ENCODE assay signal across 8 cellular contexts in the genomic region with DNA sequence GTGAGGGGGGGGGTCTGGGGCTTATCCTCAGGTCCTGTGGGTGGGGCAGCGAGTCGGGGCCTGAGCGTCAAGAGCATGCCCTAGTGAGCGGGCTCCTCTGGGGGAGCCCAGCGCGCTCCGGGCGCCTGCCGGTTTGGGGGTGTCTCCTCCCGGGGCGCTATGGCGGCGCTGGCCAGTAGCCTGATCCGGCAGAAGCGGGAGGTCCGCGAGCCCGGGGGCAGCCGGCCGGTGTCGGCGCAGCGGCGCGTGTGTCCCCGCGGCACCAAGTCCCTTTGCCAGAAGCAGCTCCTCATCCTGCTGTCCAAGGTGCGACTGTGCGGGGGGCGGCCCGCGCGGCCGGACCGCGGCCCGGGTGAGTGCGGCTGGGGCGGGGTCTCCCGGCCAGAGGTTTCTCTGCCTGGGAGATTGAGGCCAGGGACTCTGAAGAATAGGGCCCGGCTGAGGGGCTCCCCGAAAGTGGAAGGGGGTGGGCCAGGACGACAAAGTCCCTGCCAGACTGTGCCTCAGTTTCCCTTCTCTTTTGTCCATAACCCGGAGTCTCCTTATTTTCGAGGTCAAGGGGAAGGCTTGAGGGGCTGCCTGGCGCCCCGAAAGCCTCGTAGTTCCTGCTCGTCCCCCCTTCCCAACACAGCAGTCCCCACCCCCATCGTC.
A peak's percentile ranks its signal among the peaks of the same experiment; 100 is the strongest.
DNase-seq lines count a peak whose midpoint lies in the region; ATAC-seq lines count a peak whose summit lies in the region.
"Had no signal": no experiment of that assay in that cellular context is flagged by ENCODE, and none has a peak within 500 bp of the region (broad histone marks: within the 10 kb centered on the region; RNA-seq: fewer than 3 reads in every experiment).

TSS of gene FGF11 (plus strand) at position 51 of the 651 bp plus-strand sequence. CDS start at position 160, 109 bp downstream.

- H3K27ac Mint-ChIP-seq in activated naive CD8-positive, alpha-beta T cell: peak within 1 kb of the TSS; percentile 34
- H3K27ac Mint-ChIP-seq in stimulated activated naive B cell treated with anti-CD40 and anti-IgM and Interleukin-4, amounts not matched to agents 10 μg/mL and 1 μg/mL and 100 μg/mL, for 72 hours: peak within 1 kb of the TSS; percentile 91

- H3K27ac ChIP-seq in HUES6 (ENCODE audit: low read depth, low read length) (peak within 1 kb of the TSS; percentile 90), iPS-20b (ENCODE audit: low read length) (peak within 1 kb of the TSS; percentile 96)

- no peak for ATAC-seq in stimulated activated naive B cell treated with anti-CD40 and anti-IgM and Interleukin-4, amounts not matched to agents 10 μg/mL and 1 μg/mL and 100 μg/mL, for 72 hours (replicated peaks)
- ATAC-seq in GM19328 (IDR thresholded peaks at IDR 0.05; ENCODE audit: unreplicated experiment): no peak
- ATAC-seq in GM21717 (IDR thresholded peaks at IDR 0.05; ENCODE audit: unreplicated experiment): no peak
- ATAC-seq in GM19023 (IDR thresholded peaks at IDR 0.05; ENCODE audit: unreplicated experiment): no peak

- H3K36me3 Mint-ChIP-seq in activated naive CD8-positive, alpha-beta T cell: no peaks in the 10 kb centered on the region
- peaks cover 14 to 16% of the 10 kb centered on the region in 2 donors for H3K36me3 Mint-ChIP-seq in stimulated activated naive B cell treated with anti-CD40 and anti-IgM and Interleukin-4, amounts not matched to agents 10 μg/mL and 1 μg/mL and 100 μg/mL, for 72 hours

- H3K9ac ChIP-seq in HUES6 (ENCODE audit: low read length): peak within 1 kb of the TSS; percentile 93
- peak within 1 kb of the TSS; percentile 92 for H3K9ac ChIP-seq in iPS-20b (ENCODE audit: low read depth, low read length)

- H3K9me3 Mint-ChIP-seq in activated naive CD8-positive, alpha-beta T cell (ENCODE audit: low read depth): no peaks in the 10 kb centered on the region
- no peaks in the 10 kb centered on the region for H3K9me3 Mint-ChIP-seq in stimulated activated naive B cell treated with anti-CD40 and anti-IgM and Interleukin-4, amounts not matched to agents 10 μg/mL and 1 μg/mL and 100 μg/mL, for 72 hours

- H3K4me1 Mint-ChIP-seq in activated naive CD8-positive, alpha-beta T cell (ENCODE audit: low read depth): peaks cover 37% of the 10 kb centered on the region
- H3K4me1 Mint-ChIP-seq in stimulated activated naive B cell treated with anti-CD40 and anti-IgM and Interleukin-4, amounts not matched to agents 10 μg/mL and 1 μg/mL and 100 μg/mL, for 72 hours: peaks cover 36 to 49% of the 10 kb centered on the region in 2 donors

- H3K4me3 ChIP-seq in HUES6 (ENCODE audit: low read depth, low read length) (peak within 1 kb of the TSS; percentile 95), iPS-20b (ENCODE audit: low read length) (peak within 1 kb of the TSS; percentile 86)

- DNase-seq in stimulated activated naive B cell treated with anti-CD40 and anti-IgM and Interleukin-4, amounts not matched to agents 10 μg/mL and 1 μg/mL and 100 μg/mL, for 72 hours: no peak
- DNase-seq: KBM-7 had no signal

- peaks cover 11% of the 10 kb centered on the region for H3K27me3 Mint-ChIP-seq in activated naive CD8-positive, alpha-beta T cell
- H3K27me3 Mint-ChIP-seq in stimulated activated naive B cell treated with anti-CD40 and anti-IgM and Interleukin-4, amounts not matched to agents 10 μg/mL and 1 μg/mL and 100 μg/mL, for 72 hours: peaks cover 55 to 58% of the 10 kb centered on the region in 2 donors

- H3K4me1 ChIP-seq in HUES6 (ENCODE audit: control insufficient read depth, insufficient read depth, low read length) (peaks cover 30% of the 10 kb centered on the region), iPS-20b (ENCODE audit: insufficient read depth, low read length) (peaks cover 31% of the 10 kb centered on the region; the same call in 1 of the 2 replicates)

- peak within 1 kb of the TSS; percentile 84 for H3K4me3 Mint-ChIP-seq in activated naive CD8-positive, alpha-beta T cell
- H3K4me3 Mint-ChIP-seq in stimulated activated naive B cell treated with anti-CD40 and anti-IgM and Interleukin-4, amounts not matched to agents 10 μg/mL and 1 μg/mL and 100 μg/mL, for 72 hours: peak within 1 kb of the TSS; percentile 88 to 92

- H3K36me3 ChIP-seq in HUES6 (ENCODE audit: control insufficient read depth, insufficient read depth, low read length) (no peaks in the 10 kb centered on the region), iPS-20b (ENCODE audit: insufficient read depth, low read depth, low read length) (no peaks in the 10 kb centered on the region)

- H3K9me3 ChIP-seq in HUES6 (ENCODE audit: control insufficient read depth, insufficient read depth, low read depth, low read length) (no peaks in the 10 kb centered on the region), iPS-20b (ENCODE audit: insufficient read depth, low read depth, low read length) (no peaks in the 10 kb centered on the region)

- H3K27me3 ChIP-seq in HUES6 (ENCODE audit: control insufficient read depth, insufficient read depth, low read length) (peaks cover 45% of the 10 kb centered on the region), iPS-20b (ENCODE audit: insufficient read depth, low read length) (peaks cover 75% of the 10 kb centered on the region)
